ENCODE assay signal across 7 cellular contexts in genomic region chr2:11915650-11916049, GRCh38.
"Had no signal": no experiment of that assay in that cellular context is flagged by ENCODE, and none has a peak within 500 bp of the region (broad histone marks: within the 10 kb centered on the region; RNA-seq: fewer than 3 reads in every experiment).

No MANE protein-coding gene starts in this region.

- H3K9me3 ChIP-seq: HAP-1 had no signal

- H3K27ac ChIP-seq: GM23248, HL-60 had no signal

- H3K36me3 ChIP-seq: HAP-1 had no signal

- H3K4me3 ChIP-seq: GM23248, HAP-1 had no signal

- DNase-seq: GM23248, GOT3, H7, HFFc6, KG1 had no signal

- H2AFZ ChIP-seq: GM23248 had no signal

- H3K9ac ChIP-seq: GM23248 had no signal

- H3K4me1 ChIP-seq: HAP-1 had no signal
